ENCODE assay signal across 3 cellular contexts in the genomic region with DNA sequence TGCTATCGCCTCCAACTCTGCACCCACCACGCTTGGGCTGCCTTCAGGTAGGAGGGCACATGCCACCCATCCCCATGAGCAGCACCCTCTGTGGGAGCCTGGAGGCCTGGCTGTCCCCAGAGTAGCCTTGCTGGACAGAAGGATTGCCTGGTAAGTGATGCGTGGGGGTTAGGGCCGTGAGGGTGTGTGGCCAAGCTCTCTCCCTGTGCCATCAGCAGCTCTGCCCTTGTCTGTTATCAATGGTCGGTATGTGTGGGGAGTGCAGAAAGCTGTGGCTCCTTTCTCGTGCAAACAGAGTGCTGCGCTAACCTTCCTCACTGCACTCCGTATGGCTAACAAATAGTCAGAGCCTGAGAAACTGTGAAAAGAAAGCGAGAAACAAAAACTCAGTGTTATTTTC.
TF ChIP-seq lines count a peak whose summit lies in the region.

No MANE protein-coding gene starts in this region.

TF ChIP-seq in GM23338, 12 proteins besides CTCF, POLR2A, EP300 and RAD21 (continued from another document and continues in another):
- TF ChIP-seq, protein P1, sequence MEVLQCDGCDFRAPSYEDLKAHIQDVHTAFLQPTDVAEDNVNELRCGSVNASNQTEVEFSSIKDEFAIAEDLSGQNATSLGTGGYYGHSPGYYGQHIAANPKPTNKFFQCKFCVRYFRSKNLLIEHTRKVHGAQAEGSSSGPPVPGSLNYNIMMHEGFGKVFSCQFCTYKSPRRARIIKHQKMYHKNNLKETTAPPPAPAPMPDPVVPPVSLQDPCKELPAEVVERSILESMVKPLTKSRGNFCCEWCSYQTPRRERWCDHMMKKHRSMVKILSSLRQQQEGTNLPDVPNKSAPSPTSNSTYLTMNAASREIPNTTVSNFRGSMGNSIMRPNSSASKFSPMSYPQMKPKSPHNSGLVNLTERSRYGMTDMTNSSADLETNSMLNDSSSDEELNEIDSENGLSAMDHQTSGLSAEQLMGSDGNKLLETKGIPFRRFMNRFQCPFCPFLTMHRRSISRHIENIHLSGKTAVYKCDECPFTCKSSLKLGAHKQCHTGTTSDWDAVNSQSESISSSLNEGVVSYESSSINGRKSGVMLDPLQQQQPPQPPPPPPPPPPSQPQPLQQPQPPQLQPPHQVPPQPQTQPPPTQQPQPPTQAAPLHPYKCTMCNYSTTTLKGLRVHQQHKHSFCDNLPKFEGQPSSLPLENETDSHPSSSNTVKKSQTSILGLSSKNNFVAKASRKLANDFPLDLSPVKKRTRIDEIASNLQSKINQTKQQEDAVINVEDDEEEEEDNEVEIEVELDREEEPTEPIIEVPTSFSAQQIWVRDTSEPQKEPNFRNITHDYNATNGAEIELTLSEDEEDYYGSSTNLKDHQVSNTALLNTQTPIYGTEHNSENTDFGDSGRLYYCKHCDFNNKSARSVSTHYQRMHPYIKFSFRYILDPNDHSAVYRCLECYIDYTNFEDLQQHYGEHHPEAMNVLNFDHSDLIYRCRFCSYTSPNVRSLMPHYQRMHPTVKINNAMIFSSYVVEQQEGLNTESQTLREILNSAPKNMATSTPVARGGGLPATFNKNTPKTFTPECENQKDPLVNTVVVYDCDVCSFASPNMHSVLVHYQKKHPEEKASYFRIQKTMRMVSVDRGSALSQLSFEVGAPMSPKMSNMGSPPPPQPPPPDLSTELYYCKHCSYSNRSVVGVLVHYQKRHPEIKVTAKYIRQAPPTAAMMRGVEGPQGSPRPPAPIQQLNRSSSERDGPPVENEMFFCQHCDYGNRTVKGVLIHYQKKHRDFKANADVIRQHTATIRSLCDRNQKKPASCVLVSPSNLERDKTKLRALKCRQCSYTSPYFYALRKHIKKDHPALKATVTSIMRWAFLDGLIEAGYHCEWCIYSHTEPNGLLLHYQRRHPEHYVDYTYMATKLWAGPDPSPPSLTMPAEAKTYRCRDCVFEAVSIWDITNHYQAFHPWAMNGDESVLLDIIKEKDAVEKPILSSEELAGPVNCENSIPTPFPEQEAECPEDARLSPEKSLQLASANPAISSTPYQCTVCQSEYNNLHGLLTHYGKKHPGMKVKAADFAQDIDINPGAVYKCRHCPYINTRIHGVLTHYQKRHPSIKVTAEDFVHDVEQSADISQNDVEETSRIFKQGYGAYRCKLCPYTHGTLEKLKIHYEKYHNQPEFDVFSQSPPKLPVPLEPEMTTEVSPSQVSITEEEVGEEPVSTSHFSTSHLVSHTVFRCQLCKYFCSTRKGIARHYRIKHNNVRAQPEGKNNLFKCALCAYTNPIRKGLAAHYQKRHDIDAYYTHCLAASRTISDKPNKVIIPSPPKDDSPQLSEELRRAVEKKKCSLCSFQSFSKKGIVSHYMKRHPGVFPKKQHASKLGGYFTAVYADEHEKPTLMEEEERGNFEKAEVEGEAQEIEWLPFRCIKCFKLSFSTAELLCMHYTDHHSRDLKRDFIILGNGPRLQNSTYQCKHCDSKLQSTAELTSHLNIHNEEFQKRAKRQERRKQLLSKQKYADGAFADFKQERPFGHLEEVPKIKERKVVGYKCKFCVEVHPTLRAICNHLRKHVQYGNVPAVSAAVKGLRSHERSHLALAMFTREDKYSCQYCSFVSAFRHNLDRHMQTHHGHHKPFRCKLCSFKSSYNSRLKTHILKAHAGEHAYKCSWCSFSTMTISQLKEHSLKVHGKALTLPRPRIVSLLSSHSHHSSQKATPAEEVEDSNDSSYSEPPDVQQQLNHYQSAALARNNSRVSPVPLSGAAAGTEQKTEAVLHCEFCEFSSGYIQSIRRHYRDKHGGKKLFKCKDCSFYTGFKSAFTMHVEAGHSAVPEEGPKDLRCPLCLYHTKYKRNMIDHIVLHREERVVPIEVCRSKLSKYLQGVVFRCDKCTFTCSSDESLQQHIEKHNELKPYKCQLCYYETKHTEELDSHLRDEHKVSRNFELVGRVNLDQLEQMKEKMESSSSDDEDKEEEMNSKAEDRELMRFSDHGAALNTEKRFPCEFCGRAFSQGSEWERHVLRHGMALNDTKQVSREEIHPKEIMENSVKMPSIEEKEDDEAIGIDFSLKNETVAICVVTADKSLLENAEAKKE (CRISPR knock-in tag; IDR thresholded peaks at IDR 0.05) = no peak

TF ChIP-seq in WTC11, 78 proteins besides CTCF, POLR2A, EP300 and RAD21 (continued from another document):
- TF ChIP-seq, protein P2, sequence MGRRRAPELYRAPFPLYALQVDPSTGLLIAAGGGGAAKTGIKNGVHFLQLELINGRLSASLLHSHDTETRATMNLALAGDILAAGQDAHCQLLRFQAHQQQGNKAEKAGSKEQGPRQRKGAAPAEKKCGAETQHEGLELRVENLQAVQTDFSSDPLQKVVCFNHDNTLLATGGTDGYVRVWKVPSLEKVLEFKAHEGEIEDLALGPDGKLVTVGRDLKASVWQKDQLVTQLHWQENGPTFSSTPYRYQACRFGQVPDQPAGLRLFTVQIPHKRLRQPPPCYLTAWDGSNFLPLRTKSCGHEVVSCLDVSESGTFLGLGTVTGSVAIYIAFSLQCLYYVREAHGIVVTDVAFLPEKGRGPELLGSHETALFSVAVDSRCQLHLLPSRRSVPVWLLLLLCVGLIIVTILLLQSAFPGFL (CRISPR knock-in tag; IDR thresholded peaks at IDR 0.05; ENCODE audit: borderline replicate concordance) = no peak
TF ChIP-seq in WTC11: peak in this region for 1.

TF ChIP-seq in neural cell, 6 proteins besides CTCF, POLR2A, EP300 and RAD21 (continued from another document):
- TF ChIP-seq, protein P3, sequence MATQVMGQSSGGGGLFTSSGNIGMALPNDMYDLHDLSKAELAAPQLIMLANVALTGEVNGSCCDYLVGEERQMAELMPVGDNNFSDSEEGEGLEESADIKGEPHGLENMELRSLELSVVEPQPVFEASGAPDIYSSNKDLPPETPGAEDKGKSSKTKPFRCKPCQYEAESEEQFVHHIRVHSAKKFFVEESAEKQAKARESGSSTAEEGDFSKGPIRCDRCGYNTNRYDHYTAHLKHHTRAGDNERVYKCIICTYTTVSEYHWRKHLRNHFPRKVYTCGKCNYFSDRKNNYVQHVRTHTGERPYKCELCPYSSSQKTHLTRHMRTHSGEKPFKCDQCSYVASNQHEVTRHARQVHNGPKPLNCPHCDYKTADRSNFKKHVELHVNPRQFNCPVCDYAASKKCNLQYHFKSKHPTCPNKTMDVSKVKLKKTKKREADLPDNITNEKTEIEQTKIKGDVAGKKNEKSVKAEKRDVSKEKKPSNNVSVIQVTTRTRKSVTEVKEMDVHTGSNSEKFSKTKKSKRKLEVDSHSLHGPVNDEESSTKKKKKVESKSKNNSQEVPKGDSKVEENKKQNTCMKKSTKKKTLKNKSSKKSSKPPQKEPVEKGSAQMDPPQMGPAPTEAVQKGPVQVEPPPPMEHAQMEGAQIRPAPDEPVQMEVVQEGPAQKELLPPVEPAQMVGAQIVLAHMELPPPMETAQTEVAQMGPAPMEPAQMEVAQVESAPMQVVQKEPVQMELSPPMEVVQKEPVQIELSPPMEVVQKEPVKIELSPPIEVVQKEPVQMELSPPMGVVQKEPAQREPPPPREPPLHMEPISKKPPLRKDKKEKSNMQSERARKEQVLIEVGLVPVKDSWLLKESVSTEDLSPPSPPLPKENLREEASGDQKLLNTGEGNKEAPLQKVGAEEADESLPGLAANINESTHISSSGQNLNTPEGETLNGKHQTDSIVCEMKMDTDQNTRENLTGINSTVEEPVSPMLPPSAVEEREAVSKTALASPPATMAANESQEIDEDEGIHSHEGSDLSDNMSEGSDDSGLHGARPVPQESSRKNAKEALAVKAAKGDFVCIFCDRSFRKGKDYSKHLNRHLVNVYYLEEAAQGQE (IDR thresholded peaks at IDR 0.05; ENCODE audit: borderline replicate concordance) = no peak
